ENCODE assay signal across 8 cellular contexts in the genomic region with DNA sequence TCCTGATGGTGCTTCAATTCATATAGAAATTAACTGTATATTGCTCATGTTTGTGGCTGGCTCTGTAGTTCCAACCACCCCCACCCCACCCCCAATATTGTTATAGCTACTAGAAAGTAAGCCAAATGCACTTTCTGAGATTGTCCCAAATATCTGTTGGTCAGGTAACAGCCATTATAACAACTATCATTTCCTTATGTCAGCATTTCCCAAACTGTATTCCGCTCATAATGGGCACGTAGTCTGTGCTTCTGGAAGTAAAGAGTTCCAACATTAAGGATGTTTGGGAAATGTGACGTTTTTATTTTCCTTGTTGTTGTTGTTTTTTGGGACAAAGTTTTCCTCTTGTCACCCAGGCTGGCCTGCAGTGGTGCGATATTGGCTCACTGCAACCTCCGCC.
"Had no signal": no experiment of that assay in that cellular context is flagged by ENCODE, and none has a peak within 500 bp of the region (broad histone marks: within the 10 kb centered on the region; RNA-seq: fewer than 3 reads in every experiment).

No MANE protein-coding gene starts in this region.

- H3K4me2 ChIP-seq: KMS-11 had no signal

- DNase-seq: GM23248, GOT3, H9, HCEC 1CT, Karpas-422, KBM-7 had no signal

- H3K9ac ChIP-seq: GM23248, KMS-11 had no signal

- H3K4me3 ChIP-seq: GM23248 had no signal

- H2AFZ ChIP-seq: GM23248 had no signal

- H3K27ac ChIP-seq: GM23248, HL-60, KMS-11 had no signal
